ENCODE assay signal across 8 cellular contexts in genomic region chr7:25951414-25952276, GRCh38.
DNase-seq lines count a peak whose midpoint lies in the region; ATAC-seq and TF ChIP-seq lines count a peak whose summit lies in the region.

No MANE protein-coding gene starts in this region.

- peak; percentile 72 for DNase-seq in Right ventricle myocardium inferior (ENCODE audit: missing footprints)
- no peak for DNase-seq in cardiac septum (ENCODE audit: low spot score)
- DNase-seq in HFFc6 = no peak
- DNase-seq in NCI-H2227 treated with DMSO at 0.1 percent for 48 hours (lab: John Stamatoyannopoulos, UW) = peak; percentile 91
- DNase-seq in cerebellum (ENCODE audit: low spot score) = peak; percentile 21
- no peak for DNase-seq in SKM-1 treated with dmso at 0.1 percent for 144 hours (lab: John Stamatoyannopoulos, UW; ENCODE audit: unreplicated experiment)
- DNase-seq in NCI-H82 (lab: John Stamatoyannopoulos, UW) = no peak

- intact Hi-C loops in Right ventricle myocardium inferior (cut with DNase I) (no loop called here), cardiac septum (cut with DNase I) (no loop called here)

- no peak for TF ChIP-seq CTCF in HFFc6 (IDR thresholded peaks at IDR 0.05)

- H3K4me3 ChIP-seq in muscle layer of duodenum (ENCODE audit: low read depth in 1 of 2, low read length in 2 of 2) = peak overlapping the region; percentile 56 to 87

- no peak for ATAC-seq in Right ventricle myocardium inferior

- peaks cover 4% of the 10 kb centered on the region for H3K27me3 ChIP-seq in muscle layer of duodenum (ENCODE audit: low read depth, low read length)

- no peak overlapping the region for H3K27ac Mint-ChIP-seq in HFFc6

- no peaks in the 10 kb centered on the region for H3K9me3 ChIP-seq in muscle layer of duodenum (ENCODE audit: control insufficient read depth in 1 of 2, low read length in 2 of 2)

- peaks cover 19% of the 10 kb centered on the region for H3K27me3 Mint-ChIP-seq in HFFc6 (ENCODE audit: insufficient read depth)

- H3K9me3 Mint-ChIP-seq in HFFc6 = no peaks in the 10 kb centered on the region

- peak overlapping the region; percentile 81 for H3K27ac ChIP-seq in muscle layer of duodenum (ENCODE audit: low read length)

- H3K36me3 ChIP-seq in muscle layer of duodenum (ENCODE audit: control insufficient read depth in 1 of 2, insufficient read depth in 2 of 2, low read length in 2 of 2) = no peaks in the 10 kb centered on the region

- H3K36me3 Mint-ChIP-seq in HFFc6 (ENCODE audit: low read depth) = no peaks in the 10 kb centered on the region

- no peaks in the 10 kb centered on the region for H3K4me1 Mint-ChIP-seq in HFFc6 (ENCODE audit: low read depth)

- peaks cover 0 to 15% of the 10 kb centered on the region in 2 donors for H3K4me1 ChIP-seq in muscle layer of duodenum (ENCODE audit: control insufficient read depth in 1 of 2, insufficient read depth in 2 of 2, low read length in 2 of 2)

- peak overlapping the region; percentile 66 for H3K4me3 Mint-ChIP-seq in HFFc6

Comparison
In these comparisons a context has a peak if more than half of its experiments do, and no peak if none do; other contexts are left out.
1. DNase-seq: peak in Right ventricle myocardium inferior (single experiment), NCI-H2227 treated with DMSO at 0.1 percent for 48 hours (single experiment) and cerebellum (single experiment); none in cardiac septum (single experiment), HFFc6 (single experiment), SKM-1 treated with dmso at 0.1 percent for 144 hours (single experiment) and NCI-H82 (single experiment).